In the genomic region with DNA sequence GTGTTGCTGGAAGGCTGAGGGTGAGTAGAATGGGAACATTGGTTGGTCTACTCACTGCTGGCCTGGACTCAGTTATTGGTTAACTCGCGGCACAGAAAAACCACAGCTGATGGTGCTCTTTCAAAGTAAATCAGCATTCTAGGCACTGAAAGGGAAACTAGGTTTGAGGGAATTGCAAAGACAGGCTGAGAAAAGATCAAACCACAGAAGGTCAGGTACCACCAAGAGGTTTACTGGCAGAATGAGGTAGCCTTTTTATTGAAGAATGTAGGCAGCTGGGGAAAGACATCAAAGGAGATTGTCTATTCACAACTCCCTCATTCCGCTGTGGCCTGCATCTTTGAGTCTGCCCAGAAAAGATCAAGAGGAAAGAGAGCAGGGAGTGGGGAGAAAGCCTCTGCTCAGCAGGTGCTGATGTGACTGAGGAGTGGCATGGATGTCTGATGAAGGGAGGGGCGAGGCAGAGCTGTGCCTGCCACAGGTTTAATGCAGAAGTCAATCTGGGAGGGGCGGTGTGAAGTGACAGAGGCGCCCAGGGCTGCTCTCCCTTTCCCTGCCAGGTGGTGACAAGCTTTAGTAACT, we compare ENCODE assay signal across 12 cellular contexts.
DNase-seq lines count a peak whose midpoint lies in the region; ATAC-seq, FAIRE-seq and TF ChIP-seq lines count a peak whose summit lies in the region.
"Had no signal": no experiment of that assay in that cellular context is flagged by ENCODE, and none has a peak within 500 bp of the region (broad histone marks: within the 10 kb centered on the region; RNA-seq: fewer than 3 reads in every experiment).

No MANE protein-coding gene starts in this region.

- ATAC-seq in GM21619 (IDR thresholded peaks at IDR 0.05; ENCODE audit: unreplicated experiment) = peak; percentile 78
- ATAC-seq: mucosa of descending colon had no signal

- H3K27ac Mint-ChIP-seq in Calu3 (ENCODE audit: unreplicated experiment) = no peak overlapping the region

- no peaks in the 10 kb centered on the region for H3K36me3 Mint-ChIP-seq in Calu3 (ENCODE audit: insufficient read depth, unreplicated experiment)

- TF ChIP-seq CTCF in Calu3 (IDR thresholded peaks at IDR 0.05; ENCODE audit: unreplicated experiment) (no peak), GM13977 (IDR thresholded peaks at IDR 0.05; ENCODE audit: extremely low read depth, insufficient read depth, missing control alignments) (no peak)

- no TSS peak for BruUV-seq in Calu3 (replicated peaks; lab: Mats Ljungman, UMichigan)

- intact Hi-C loops in head of caudate nucleus (cut with DNase I) (no loop called here), Calu3 (cut with micrococcal nuclease; ENCODE audit: unreplicated experiment) (loop anchor here (5.0 kb wide), 1 partner anchor 227 kb away; no protein-coding TSS in a partner anchor)

- in situ Hi-C loops in GM13977 (cut with MboI; ENCODE audit: low pct_unique_long_range_greater_than_20kb, low sequenced_read_pairs, unreplicated experiment) = no loop called here

- H3K9me3 Mint-ChIP-seq in Calu3 (ENCODE audit: low read depth, unreplicated experiment) = no peaks in the 10 kb centered on the region

- peak; percentile 15 for FAIRE-seq in GM18507 (lab: Jason Lieb, UNC)

- peaks cover 34% of the 10 kb centered on the region for H3K27me3 Mint-ChIP-seq in Calu3 (ENCODE audit: unreplicated experiment)

- H3K4me3 Mint-ChIP-seq in Calu3 (ENCODE audit: low read depth, unreplicated experiment) = no peak overlapping the region

- DNase-seq in GM18507 (ENCODE audit: extremely low spot score, insufficient read length, low read depth) (no peak), M059J (ENCODE audit: low read depth) (peak; percentile 23), islet precursor cell (peak; percentile 70), AG08396 (ENCODE audit: low spot score) (no peak), head of caudate nucleus (no peak), Calu3 (no peak), GM13977 (ENCODE audit: low spot score) (no peak)
- DNase-seq: amygdala, mucosa of descending colon, NCI-H774, thyroid gland had no signal

- CTCF ChIA-PET in Calu3 (lab: Charles Lee) = no interaction called here

- no peaks in the 10 kb centered on the region for H3K4me1 Mint-ChIP-seq in Calu3 (ENCODE audit: low read depth, unreplicated experiment)

Comparison
In these comparisons a context has a peak if more than half of its experiments do, and no peak if none do; other contexts are left out.
1. DNase-seq: peak in M059J (single experiment) and islet precursor cell (single experiment); none in GM18507 (single experiment), AG08396 (single experiment), head of caudate nucleus (0 of 42), Calu3 (single experiment) and GM13977 (single experiment).